Comparison of ENCODE assay signal across 2 cellular contexts in the genomic region with DNA sequence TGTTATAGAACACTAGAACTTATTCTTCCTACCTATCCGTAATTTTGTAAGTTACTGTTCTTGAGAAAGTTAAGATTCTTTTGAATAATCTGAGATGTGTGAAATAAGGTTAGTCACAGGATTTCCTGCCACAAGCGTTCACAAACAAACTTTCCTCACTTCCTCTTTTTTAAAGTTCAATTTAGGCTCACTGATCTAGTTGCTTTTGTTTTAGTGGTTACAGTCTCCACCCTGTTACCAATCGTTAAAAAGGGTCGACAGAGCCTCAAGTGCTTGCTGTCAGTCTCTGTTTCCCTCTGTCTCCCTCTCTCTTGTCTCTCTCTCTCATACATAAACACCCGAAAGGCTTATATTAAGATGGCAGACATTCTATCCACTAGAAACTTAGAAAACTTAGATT.
TF ChIP-seq lines count a peak whose summit lies in the region.

No MANE protein-coding gene starts in this region.

TF ChIP-seq in HepG2, 621 proteins besides CTCF, POLR2A, EP300 and RAD21 (continued from another document):
- TF ChIP-seq, protein P1, sequence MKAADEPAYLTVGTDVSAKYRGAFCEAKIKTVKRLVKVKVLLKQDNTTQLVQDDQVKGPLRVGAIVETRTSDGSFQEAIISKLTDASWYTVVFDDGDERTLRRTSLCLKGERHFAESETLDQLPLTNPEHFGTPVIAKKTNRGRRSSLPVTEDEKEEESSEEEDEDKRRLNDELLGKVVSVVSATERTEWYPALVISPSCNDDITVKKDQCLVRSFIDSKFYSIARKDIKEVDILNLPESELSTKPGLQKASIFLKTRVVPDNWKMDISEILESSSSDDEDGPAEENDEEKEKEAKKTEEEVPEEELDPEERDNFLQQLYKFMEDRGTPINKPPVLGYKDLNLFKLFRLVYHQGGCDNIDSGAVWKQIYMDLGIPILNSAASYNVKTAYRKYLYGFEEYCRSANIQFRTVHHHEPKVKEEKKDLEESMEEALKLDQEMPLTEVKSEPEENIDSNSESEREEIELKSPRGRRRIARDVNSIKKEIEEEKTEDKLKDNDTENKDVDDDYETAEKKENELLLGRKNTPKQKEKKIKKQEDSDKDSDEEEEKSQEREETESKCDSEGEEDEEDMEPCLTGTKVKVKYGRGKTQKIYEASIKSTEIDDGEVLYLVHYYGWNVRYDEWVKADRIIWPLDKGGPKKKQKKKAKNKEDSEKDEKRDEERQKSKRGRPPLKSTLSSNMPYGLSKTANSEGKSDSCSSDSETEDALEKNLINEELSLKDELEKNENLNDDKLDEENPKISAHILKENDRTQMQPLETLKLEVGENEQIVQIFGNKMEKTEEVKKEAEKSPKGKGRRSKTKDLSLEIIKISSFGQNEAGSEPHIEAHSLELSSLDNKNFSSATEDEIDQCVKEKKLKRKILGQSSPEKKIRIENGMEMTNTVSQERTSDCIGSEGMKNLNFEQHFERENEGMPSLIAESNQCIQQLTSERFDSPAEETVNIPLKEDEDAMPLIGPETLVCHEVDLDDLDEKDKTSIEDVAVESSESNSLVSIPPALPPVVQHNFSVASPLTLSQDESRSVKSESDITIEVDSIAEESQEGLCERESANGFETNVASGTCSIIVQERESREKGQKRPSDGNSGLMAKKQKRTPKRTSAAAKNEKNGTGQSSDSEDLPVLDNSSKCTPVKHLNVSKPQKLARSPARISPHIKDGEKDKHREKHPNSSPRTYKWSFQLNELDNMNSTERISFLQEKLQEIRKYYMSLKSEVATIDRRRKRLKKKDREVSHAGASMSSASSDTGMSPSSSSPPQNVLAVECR (CRISPR knock-in tag; IDR thresholded peaks at IDR 0.05; ENCODE audit: borderline replicate concordance), result no peak
- no peak for TF ChIP-seq NFATC3 (CRISPR knock-in tag; IDR thresholded peaks at IDR 0.05)

TF ChIP-seq in GM23338, 12 proteins besides CTCF, POLR2A, EP300 and RAD21 (continued from another document):
- TF ChIP-seq, protein P2, sequence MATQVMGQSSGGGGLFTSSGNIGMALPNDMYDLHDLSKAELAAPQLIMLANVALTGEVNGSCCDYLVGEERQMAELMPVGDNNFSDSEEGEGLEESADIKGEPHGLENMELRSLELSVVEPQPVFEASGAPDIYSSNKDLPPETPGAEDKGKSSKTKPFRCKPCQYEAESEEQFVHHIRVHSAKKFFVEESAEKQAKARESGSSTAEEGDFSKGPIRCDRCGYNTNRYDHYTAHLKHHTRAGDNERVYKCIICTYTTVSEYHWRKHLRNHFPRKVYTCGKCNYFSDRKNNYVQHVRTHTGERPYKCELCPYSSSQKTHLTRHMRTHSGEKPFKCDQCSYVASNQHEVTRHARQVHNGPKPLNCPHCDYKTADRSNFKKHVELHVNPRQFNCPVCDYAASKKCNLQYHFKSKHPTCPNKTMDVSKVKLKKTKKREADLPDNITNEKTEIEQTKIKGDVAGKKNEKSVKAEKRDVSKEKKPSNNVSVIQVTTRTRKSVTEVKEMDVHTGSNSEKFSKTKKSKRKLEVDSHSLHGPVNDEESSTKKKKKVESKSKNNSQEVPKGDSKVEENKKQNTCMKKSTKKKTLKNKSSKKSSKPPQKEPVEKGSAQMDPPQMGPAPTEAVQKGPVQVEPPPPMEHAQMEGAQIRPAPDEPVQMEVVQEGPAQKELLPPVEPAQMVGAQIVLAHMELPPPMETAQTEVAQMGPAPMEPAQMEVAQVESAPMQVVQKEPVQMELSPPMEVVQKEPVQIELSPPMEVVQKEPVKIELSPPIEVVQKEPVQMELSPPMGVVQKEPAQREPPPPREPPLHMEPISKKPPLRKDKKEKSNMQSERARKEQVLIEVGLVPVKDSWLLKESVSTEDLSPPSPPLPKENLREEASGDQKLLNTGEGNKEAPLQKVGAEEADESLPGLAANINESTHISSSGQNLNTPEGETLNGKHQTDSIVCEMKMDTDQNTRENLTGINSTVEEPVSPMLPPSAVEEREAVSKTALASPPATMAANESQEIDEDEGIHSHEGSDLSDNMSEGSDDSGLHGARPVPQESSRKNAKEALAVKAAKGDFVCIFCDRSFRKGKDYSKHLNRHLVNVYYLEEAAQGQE (IDR thresholded peaks at IDR 0.05; ENCODE audit: unreplicated experiment), result no peak
- no peak for TF ChIP-seq EZH2 (IDR thresholded peaks at IDR 0.05; ENCODE audit: low read depth, unreplicated experiment)
- TF ChIP-seq CREB1 (CRISPR knock-in tag; IDR thresholded peaks at IDR 0.05; ENCODE audit: low read depth), result no peak
- TF ChIP-seq JUNB (IDR thresholded peaks at IDR 0.05; ENCODE audit: unreplicated experiment), result no peak
- TF ChIP-seq, protein P3, sequence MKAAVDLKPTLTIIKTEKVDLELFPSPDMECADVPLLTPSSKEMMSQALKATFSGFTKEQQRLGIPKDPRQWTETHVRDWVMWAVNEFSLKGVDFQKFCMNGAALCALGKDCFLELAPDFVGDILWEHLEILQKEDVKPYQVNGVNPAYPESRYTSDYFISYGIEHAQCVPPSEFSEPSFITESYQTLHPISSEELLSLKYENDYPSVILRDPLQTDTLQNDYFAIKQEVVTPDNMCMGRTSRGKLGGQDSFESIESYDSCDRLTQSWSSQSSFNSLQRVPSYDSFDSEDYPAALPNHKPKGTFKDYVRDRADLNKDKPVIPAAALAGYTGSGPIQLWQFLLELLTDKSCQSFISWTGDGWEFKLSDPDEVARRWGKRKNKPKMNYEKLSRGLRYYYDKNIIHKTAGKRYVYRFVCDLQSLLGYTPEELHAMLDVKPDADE (IDR thresholded peaks at IDR 0.05), result no peak
- no peak for TF ChIP-seq ZNF114 (CRISPR knock-in tag; IDR thresholded peaks at IDR 0.05)
